ENCODE assay signal across 8 cellular contexts in genomic region chr3:194489736-194490612, GRCh38. TPM values are rescaled to one million over a fixed set of nuclear protein-coding genes. Genes with fewer than 3 reads are reported as not detected.
DNase-seq lines count a peak whose midpoint lies in the region; ATAC-seq, FAIRE-seq and TF ChIP-seq lines count a peak whose summit lies in the region.

No MANE protein-coding gene starts in this region.

- WGBS in hepatocyte (ENCODE audit: low lambda C conversion rate, missing lambda C conversion rate), result 87% methylated on average over 7 of the region's 7 CpGs

- ATAC-seq in GM21367 (IDR thresholded peaks at IDR 0.05; ENCODE audit: unreplicated experiment) (peak; percentile 41), GM18517 (IDR thresholded peaks at IDR 0.05; ENCODE audit: unreplicated experiment) (no peak)

- no peak overlapping the region for H3K27ac ChIP-seq in hepatocyte

- H3K27me3 ChIP-seq in hepatocyte, result no peaks in the 10 kb centered on the region

- no peak overlapping the region for H2AFZ ChIP-seq in hepatocyte

- H4K20me1 ChIP-seq in hepatocyte (ENCODE audit: insufficient read depth, poor library complexity, severe bottlenecking), result no peaks in the 10 kb centered on the region

- peaks cover 12% of the 10 kb centered on the region for H3K4me1 ChIP-seq in hepatocyte (ENCODE audit: insufficient read depth)

- H3K4me3 ChIP-seq in hepatocyte, result no peak overlapping the region

- TF ChIP-seq POLR2A in GM12891 (IDR thresholded peaks at IDR 0.05; ENCODE audit: low read depth, low read length), result peak; percentile 52; the same call in 1 of the 2 replicates

- H3K4me2 ChIP-seq in hepatocyte, result no peak overlapping the region

- DNase-seq in GM12891 (ENCODE audit: insufficient read length, low spot score) (peak; percentile 40), HS-5 (ENCODE audit: low read depth) (peak; percentile 42), fibroblast of peridontal ligament (ENCODE audit: extremely low read depth) (peak; percentile 64), DMS 273 treated with DMSO at 0.1 percent for 48 hours (lab: John Stamatoyannopoulos, UW) (no peak), GOT3 (lab: John Stamatoyannopoulos, UW) (no peak), hepatocyte (ENCODE audit: low spot score) (no peak)

- H3K9me3 ChIP-seq in hepatocyte (ENCODE audit: low read depth), result no peaks in the 10 kb centered on the region

- no peaks in the 10 kb centered on the region for H3K9me2 ChIP-seq in hepatocyte (replicated peaks; ENCODE audit: insufficient read depth)

- peak; percentile 85 for FAIRE-seq in GM12891 (lab: Jason Lieb, UNC)

- TF ChIP-seq CTCF in hepatocyte (IDR thresholded peaks at IDR 0.05; ENCODE audit: poor library complexity), result no peak

- H3K79me2 ChIP-seq in hepatocyte, result peaks cover 13% of the 10 kb centered on the region

- no peaks in the 10 kb centered on the region for H3K36me3 ChIP-seq in hepatocyte (replicated peaks; ENCODE audit: insufficient read depth, low read depth)

TF ChIP-seq in GM12891, 5 proteins besides CTCF, POLR2A, EP300 and RAD21:
- TF ChIP-seq POLR2AphosphoS5 (IDR thresholded peaks at IDR 0.05; ENCODE audit: low read depth, low read length) (0 out of 2 replicates have a peak, but pooled peaks have one; percentile 34), POU2F2 (IDR thresholded peaks at IDR 0.05; ENCODE audit: low read depth, low read length) (peak; percentile 85), SPI1 (IDR thresholded peaks at IDR 0.05; ENCODE audit: low read depth, low read length) (peak; percentile 59), TAF1 (IDR thresholded peaks at IDR 0.05; ENCODE audit: low read depth, low read length) (no peak)

RNA-seq across cellular contexts. Expression of gene ATP13A3, which starts 3.2 kb away (rescaled TPM):
- polyA plus RNA-seq in GM12891 (2012; ENCODE audit: low read depth, missing spikeins), result 13.7 TPM
- total RNA-seq in hepatocyte, result 107 and 131 TPM in 2 replicates
- 18.3 and 20.5 TPM in 2 replicates for polyA plus RNA-seq in hepatocyte

Comparison
In these comparisons a context has a peak if more than half of its experiments do, and no peak if none do; other contexts are left out.
1. DNase-seq: peak in GM12891 (single experiment), HS-5 (single experiment) and fibroblast of peridontal ligament (single experiment); none in DMS 273 treated with DMSO at 0.1 percent for 48 hours (single experiment), GOT3 (single experiment) and hepatocyte (single experiment).